Comparison of ENCODE assay signal across 1 cellular context in genomic region chr5:172505403-172505759, GRCh38.
TF ChIP-seq lines count a peak whose summit lies in the region.

No MANE protein-coding gene starts in this region.

TF ChIP-seq in HepG2, 621 proteins besides CTCF, POLR2A, EP300 and RAD21 (continued from another document):
- TF ChIP-seq, protein P1, sequence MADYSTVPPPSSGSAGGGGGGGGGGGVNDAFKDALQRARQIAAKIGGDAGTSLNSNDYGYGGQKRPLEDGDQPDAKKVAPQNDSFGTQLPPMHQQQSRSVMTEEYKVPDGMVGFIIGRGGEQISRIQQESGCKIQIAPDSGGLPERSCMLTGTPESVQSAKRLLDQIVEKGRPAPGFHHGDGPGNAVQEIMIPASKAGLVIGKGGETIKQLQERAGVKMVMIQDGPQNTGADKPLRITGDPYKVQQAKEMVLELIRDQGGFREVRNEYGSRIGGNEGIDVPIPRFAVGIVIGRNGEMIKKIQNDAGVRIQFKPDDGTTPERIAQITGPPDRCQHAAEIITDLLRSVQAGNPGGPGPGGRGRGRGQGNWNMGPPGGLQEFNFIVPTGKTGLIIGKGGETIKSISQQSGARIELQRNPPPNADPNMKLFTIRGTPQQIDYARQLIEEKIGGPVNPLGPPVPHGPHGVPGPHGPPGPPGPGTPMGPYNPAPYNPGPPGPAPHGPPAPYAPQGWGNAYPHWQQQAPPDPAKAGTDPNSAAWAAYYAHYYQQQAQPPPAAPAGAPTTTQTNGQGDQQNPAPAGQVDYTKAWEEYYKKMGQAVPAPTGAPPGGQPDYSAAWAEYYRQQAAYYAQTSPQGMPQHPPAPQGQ (CRISPR knock-in tag; IDR thresholded peaks at IDR 0.05; ENCODE audit: borderline replicate concordance) = no peak
- TF ChIP-seq ATF7 (IDR thresholded peaks at IDR 0.05) (no peak), ATF7 (CRISPR knock-in tag; IDR thresholded peaks at IDR 0.05) (no peak), ASH2L (IDR thresholded peaks at IDR 0.05; ENCODE audit: insufficient read length, low read depth, low read length) (no peak), ZNF367 (CRISPR knock-in tag; IDR thresholded peaks at IDR 0.05; ENCODE audit: borderline replicate concordance) (no peak), ZNF704 (CRISPR knock-in tag; IDR thresholded peaks at IDR 0.05; ENCODE audit: borderline replicate concordance) (no peak), NFE2L1 (CRISPR knock-in tag; IDR thresholded peaks at IDR 0.05; ENCODE audit: borderline replicate concordance) (no peak), PAF1 (CRISPR knock-in tag; IDR thresholded peaks at IDR 0.05) (no peak), ZNF772 (CRISPR knock-in tag; IDR thresholded peaks at IDR 0.05) (no peak), SALL1 (CRISPR knock-in tag; IDR thresholded peaks at IDR 0.05) (no peak), TRIM24 (CRISPR knock-in tag; IDR thresholded peaks at IDR 0.05) (no peak), CEBPG (CRISPR knock-in tag; IDR thresholded peaks at IDR 0.05) (no peak), ATF1 (CRISPR knock-in tag; IDR thresholded peaks at IDR 0.05) (no peak)
- TF ChIP-seq, protein P2, sequence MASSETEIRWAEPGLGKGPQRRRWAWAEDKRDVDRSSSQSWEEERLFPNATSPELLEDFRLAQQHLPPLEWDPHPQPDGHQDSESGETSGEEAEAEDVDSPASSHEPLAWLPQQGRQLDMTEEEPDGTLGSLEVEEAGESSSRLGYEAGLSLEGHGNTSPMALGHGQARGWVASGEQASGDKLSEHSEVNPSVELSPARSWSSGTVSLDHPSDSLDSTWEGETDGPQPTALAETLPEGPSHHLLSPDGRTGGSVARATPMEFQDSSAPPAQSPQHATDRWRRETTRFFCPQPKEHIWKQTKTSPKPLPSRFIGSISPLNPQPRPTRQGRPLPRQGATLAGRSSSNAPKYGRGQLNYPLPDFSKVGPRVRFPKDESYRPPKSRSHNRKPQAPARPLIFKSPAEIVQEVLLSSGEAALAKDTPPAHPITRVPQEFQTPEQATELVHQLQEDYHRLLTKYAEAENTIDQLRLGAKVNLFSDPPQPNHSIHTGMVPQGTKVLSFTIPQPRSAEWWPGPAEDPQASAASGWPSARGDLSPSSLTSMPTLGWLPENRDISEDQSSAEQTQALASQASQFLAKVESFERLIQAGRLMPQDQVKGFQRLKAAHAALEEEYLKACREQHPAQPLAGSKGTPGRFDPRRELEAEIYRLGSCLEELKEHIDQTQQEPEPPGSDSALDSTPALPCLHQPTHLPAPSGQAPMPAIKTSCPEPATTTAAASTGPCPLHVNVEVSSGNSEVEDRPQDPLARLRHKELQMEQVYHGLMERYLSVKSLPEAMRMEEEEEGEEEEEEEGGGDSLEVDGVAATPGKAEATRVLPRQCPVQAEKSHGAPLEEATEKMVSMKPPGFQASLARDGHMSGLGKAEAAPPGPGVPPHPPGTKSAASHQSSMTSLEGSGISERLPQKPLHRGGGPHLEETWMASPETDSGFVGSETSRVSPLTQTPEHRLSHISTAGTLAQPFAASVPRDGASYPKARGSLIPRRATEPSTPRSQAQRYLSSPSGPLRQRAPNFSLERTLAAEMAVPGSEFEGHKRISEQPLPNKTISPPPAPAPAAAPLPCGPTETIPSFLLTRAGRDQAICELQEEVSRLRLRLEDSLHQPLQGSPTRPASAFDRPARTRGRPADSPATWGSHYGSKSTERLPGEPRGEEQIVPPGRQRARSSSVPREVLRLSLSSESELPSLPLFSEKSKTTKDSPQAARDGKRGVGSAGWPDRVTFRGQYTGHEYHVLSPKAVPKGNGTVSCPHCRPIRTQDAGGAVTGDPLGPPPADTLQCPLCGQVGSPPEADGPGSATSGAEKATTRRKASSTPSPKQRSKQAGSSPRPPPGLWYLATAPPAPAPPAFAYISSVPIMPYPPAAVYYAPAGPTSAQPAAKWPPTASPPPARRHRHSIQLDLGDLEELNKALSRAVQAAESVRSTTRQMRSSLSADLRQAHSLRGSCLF (CRISPR knock-in tag; IDR thresholded peaks at IDR 0.05; ENCODE audit: borderline replicate concordance) = no peak
